ENCODE assay signal across 8 cellular contexts in the genomic region with DNA sequence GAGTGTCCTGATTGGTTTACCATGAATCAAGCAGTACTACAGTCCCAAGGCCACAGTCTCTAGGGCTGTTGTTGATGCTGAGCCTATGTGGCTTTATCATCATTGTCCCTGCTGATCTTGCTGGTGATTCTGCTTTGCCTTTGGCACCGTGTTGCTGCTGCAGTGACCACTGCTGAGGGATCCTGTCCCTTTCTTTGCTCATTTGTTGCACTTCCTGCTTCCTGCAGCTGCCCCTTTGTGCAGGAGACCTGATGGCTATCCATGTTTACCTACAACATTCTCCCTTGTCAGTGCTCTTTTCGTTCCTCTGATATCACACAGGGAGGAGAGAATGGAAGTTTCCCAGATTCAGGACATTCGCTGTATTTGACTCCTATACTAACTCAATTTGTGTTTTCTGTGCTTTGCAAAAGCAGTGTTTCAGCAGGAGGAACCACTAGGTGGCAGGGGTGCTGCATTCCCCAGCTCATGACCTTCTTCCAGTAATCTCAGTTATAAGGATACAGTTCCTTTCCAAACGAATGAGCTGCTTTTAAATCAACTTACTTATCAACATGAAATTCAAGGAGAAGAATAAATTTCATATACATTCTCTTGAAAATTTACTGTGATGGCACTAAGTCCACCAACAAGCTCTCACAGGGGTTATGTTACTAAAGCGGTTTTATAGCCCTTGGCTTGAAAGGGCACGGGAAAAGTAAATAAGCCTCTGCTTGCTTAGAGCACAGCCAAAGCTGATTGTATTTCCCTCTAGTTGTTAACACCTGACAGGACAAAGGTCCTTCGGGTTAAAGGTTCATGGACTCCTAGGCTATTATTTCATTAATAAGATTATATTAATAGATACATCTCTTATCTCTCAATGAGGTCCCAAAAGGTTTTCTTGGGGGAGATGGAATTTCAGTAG. TPM values are rescaled to one million over a fixed set of nuclear protein-coding genes. Genes with fewer than 3 reads are reported as not detected.
DNase-seq lines count a peak whose midpoint lies in the region; ATAC-seq and TF ChIP-seq lines count a peak whose summit lies in the region.

No MANE protein-coding gene starts in this region.

- no peak overlapping the region for H3K4me3 Mint-ChIP-seq in activated T-cell treated with anti-CD3 and anti-CD28 coated beads, Interleukin-2, amount 50 U/mL, for 72 hours

- no peaks in the 10 kb centered on the region for H3K79me2 ChIP-seq in neural cell (replicated peaks; ENCODE audit: insufficient read depth, low read length)

- H3K4me3 ChIP-seq in GM06990 (replicated peaks; ENCODE audit: low read depth, low read length) (no peak overlapping the region), fibroblast of the aortic adventitia (ENCODE audit: low read depth, low read length) (no peak overlapping the region), neural cell (ENCODE audit: low read length) (no peak overlapping the region), testis (no peak overlapping the region)

- TF ChIP-seq POLR2A in testis (IDR thresholded peaks at IDR 0.05) = no peak

- H3K4me1 Mint-ChIP-seq in activated T-cell treated with anti-CD3 and anti-CD28 coated beads, Interleukin-2, amount 50 U/mL, for 72 hours (ENCODE audit: low read depth) = peaks cover 30% of the 10 kb centered on the region

- H3K9ac ChIP-seq in neural cell (ENCODE audit: low read length) = no peak overlapping the region

- H2AFZ ChIP-seq in neural cell (ENCODE audit: low read depth, low read length) = no peak overlapping the region

- H3K9me3 ChIP-seq in neural cell (ENCODE audit: low read length) (no peaks in the 10 kb centered on the region), testis (no peaks in the 10 kb centered on the region)

- TF ChIP-seq RAD21 in neural cell (conservative IDR thresholded peaks at IDR 0.05) = peak; percentile 90

- no peaks in the 10 kb centered on the region for H3K27me3 Mint-ChIP-seq in activated T-cell treated with anti-CD3 and anti-CD28 coated beads, Interleukin-2, amount 50 U/mL, for 72 hours (ENCODE audit: low read depth)

- ATAC-seq in HG03565 (IDR thresholded peaks at IDR 0.05; ENCODE audit: unreplicated experiment) (peak; percentile 45), HG02759 (IDR thresholded peaks at IDR 0.05; ENCODE audit: unreplicated experiment) (no peak)
- peak in 1 of 2 donors; percentile 27 for ATAC-seq in activated T-cell treated with anti-CD3 and anti-CD28 coated beads, Interleukin-2, amount 50 U/mL, for 72 hours (replicated peaks in 1 of 2)

- no peaks in the 10 kb centered on the region for H3K27me3 ChIP-seq in GM06990 (replicated peaks; ENCODE audit: control insufficient read depth, insufficient read depth, low read length)
- no peaks in the 10 kb centered on the region for H3K27me3 ChIP-seq in neural cell (ENCODE audit: insufficient read depth, low read depth, low read length)
- no peaks in the 10 kb centered on the region for H3K27me3 ChIP-seq in testis

- intact Hi-C loops in testis (cut with DNase I; ENCODE audit: low total_unique reads) = no loop called here

- DNase-seq in GM06990 (ENCODE audit: extremely low read depth, insufficient read length) (no peak), OCI-M1 (lab: John Stamatoyannopoulos, UW) (peak; percentile 88), fibroblast of the aortic adventitia (ENCODE audit: low read depth) (peak; percentile 82), testis (peak; percentile 86)
- DNase-seq in activated T-cell treated with anti-CD3 and anti-CD28 coated beads, Interleukin-2, amount 50 U/mL, for 72 hours = peak; percentile 52 to 57

- 33% methylated on average over 7 of the region's 7 CpGs for WGBS in testis, 2 donors

- peaks cover 4% of the 10 kb centered on the region for H3K4me1 ChIP-seq in testis

- no peak for TF ChIP-seq EP300 in neural cell (conservative IDR thresholded peaks at IDR 0.05; ENCODE audit: poor library complexity, severe bottlenecking)

- TF ChIP-seq CTCF in GM06990 (IDR thresholded peaks at IDR 0.05; ENCODE audit: insufficient read depth, low read length, poor library complexity, severe bottlenecking) = peak; percentile 91
- TF ChIP-seq CTCF in fibroblast of the aortic adventitia (IDR thresholded peaks at IDR 0.05; ENCODE audit: insufficient read depth, low read length) = peak; percentile 95
- TF ChIP-seq CTCF in neural cell (IDR thresholded peaks at IDR 0.05; ENCODE audit: poor library complexity, severe bottlenecking) = peak; percentile 93
- TF ChIP-seq CTCF in testis (IDR thresholded peaks at IDR 0.05) = peak; percentile 82 to 90 (median 82)

- H3K27ac ChIP-seq in neural cell (ENCODE audit: low read length) = no peak overlapping the region
- H3K27ac ChIP-seq in testis = no peak overlapping the region

- no peaks in the 10 kb centered on the region for H3K9me3 Mint-ChIP-seq in activated T-cell treated with anti-CD3 and anti-CD28 coated beads, Interleukin-2, amount 50 U/mL, for 72 hours

- no peaks in the 10 kb centered on the region for H4K20me1 ChIP-seq in neural cell (ENCODE audit: insufficient read depth)

- H3K4me2 ChIP-seq in neural cell (ENCODE audit: low read length) = no peak overlapping the region

- no peaks in the 10 kb centered on the region for H3K36me3 ChIP-seq in GM06990 (ENCODE audit: control insufficient read depth, insufficient read depth, low read length)
- H3K36me3 ChIP-seq in neural cell (ENCODE audit: insufficient read depth, low read length) = no peaks in the 10 kb centered on the region
- H3K36me3 ChIP-seq in testis (ENCODE audit: low read depth, missing control alignments) = no peaks in the 10 kb centered on the region

- no peaks in the 10 kb centered on the region for H3K9me2 ChIP-seq in neural cell (ENCODE audit: insufficient read depth, low read length)

- no peaks in the 10 kb centered on the region for H3F3A ChIP-seq in neural cell (ENCODE audit: insufficient read depth, low read length, poor library complexity, severe bottlenecking)

- H3K36me3 Mint-ChIP-seq in activated T-cell treated with anti-CD3 and anti-CD28 coated beads, Interleukin-2, amount 50 U/mL, for 72 hours (ENCODE audit: insufficient read depth in 2 of 2) = no peaks in the 10 kb centered on the region

- no peak overlapping the region for H3K27ac Mint-ChIP-seq in activated T-cell treated with anti-CD3 and anti-CD28 coated beads, Interleukin-2, amount 50 U/mL, for 72 hours

TF ChIP-seq in neural cell, 6 proteins besides CTCF, POLR2A, EP300 and RAD21:
- peak; percentile 87 for TF ChIP-seq SMC3 (conservative IDR thresholded peaks at IDR 0.05; ENCODE audit: poor library complexity)
- TF ChIP-seq EZH2 (IDR thresholded peaks at IDR 0.05; ENCODE audit: borderline replicate concordance, insufficient read depth, low read length, poor library complexity, severe bottlenecking) = no peak

RNA-seq across cellular contexts. Expression of a gene that starts 9.7 kb away (rescaled TPM):
- total RNA-seq in activated T-cell treated with anti-CD3 and anti-CD28 coated beads, Interleukin-2, amount 50 U/mL, for 72 hours = 10 to 100 TPM; 56.0 to 65.5 TPM
- total RNA-seq in fibroblast of the aortic adventitia (ENCODE audit: low replicate concordance) (31.6 and 48.3 TPM in 2 replicates), testis (10 to 100 TPM; 55.0 to 76.1 TPM)
- polyA plus RNA-seq in neural cell (32.6 and 35.0 TPM in 2 replicates), testis (ENCODE audit: insufficient read depth, low read depth, low replicate concordance) (140 TPM)
- polyA minus RNA-seq in neural cell = 56.0 and 65.2 TPM in 2 replicates

RNA-seq across cellular contexts. Expression of a gene that starts 44.2 kb away (rescaled TPM):
- 100 to 1,000 TPM; 158 to 173 TPM for total RNA-seq in activated T-cell treated with anti-CD3 and anti-CD28 coated beads, Interleukin-2, amount 50 U/mL, for 72 hours
- 62.1 and 80.2 TPM in 2 replicates for total RNA-seq in fibroblast of the aortic adventitia (ENCODE audit: low replicate concordance)
- 33.6 and 38.0 TPM in 2 replicates for polyA plus RNA-seq in neural cell
- polyA minus RNA-seq in neural cell = 69.1 and 122 TPM in 2 replicates
- 100 to 1,000 TPM; 155 to 168 TPM for total RNA-seq in testis
- 70.5 TPM for polyA plus RNA-seq in testis (ENCODE audit: insufficient read depth, low read depth, low replicate concordance)
